ENCODE assay signal across 5 cellular contexts in the genomic region with DNA sequence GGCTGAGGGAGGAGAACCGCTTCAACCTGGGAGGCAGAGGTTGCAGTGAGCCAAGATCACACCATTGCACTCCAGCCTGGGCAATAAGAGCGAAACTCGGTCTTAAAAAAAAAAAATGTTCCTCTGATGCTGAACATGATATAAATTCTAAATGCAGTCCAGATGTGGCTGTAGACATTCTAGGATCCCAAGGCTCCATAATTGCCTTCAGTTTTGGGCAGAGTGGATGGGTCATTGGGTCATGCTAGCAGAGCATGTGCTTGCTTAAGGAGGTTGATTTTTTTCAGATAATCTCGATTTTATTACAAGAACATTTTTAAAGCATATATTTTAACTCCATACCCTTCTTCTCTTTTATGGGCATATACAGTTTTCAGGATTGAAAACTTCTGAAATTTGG.
"Had no signal": no experiment of that assay in that cellular context is flagged by ENCODE, and none has a peak within 500 bp of the region (broad histone marks: within the 10 kb centered on the region; RNA-seq: fewer than 3 reads in every experiment).

No MANE protein-coding gene starts in this region.

- DNase-seq: IMR-90 had no signal

- H3K27ac ChIP-seq: HL-60 had no signal

- H3K4me3 ChIP-seq: K562 had no signal

- H3K27me3 Mint-ChIP-seq: IgD-negative memory B cell had no signal

- H3K27ac Mint-ChIP-seq: IgD-negative memory B cell had no signal

- ATAC-seq: HepG2, K562 had no signal

- H3K4me3 Mint-ChIP-seq: IgD-negative memory B cell had no signal
